18 cellular contexts compared by ENCODE assay signal in the genomic region with DNA sequence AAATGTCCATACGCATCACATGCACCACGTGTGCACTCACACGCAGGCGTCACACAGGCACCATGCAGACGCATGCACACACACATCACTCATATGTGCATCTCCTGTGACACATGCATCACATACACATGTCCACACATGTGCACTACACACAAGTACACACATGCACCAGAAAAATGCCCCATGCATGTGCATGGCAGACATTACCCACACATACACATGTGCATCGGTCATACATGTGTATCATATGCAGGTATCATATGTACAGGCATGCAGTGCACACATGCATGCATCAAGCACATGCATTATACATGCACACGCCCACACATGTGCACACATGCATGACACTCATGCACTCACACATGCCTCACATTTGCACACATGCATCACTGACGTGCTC. TPM values are rescaled to one million over a fixed set of nuclear protein-coding genes. Genes with fewer than 3 reads are reported as not detected.
"Had no signal": no experiment of that assay in that cellular context is flagged by ENCODE, and none has a peak within 500 bp of the region (broad histone marks: within the 10 kb centered on the region; RNA-seq: fewer than 3 reads in every experiment).

No MANE protein-coding gene starts in this region.

- H3K36me3 ChIP-seq: ascending aorta, cardiac muscle cell, gastroesophageal sphincter, ovary, thyroid gland had no signal

- H3K27me3 ChIP-seq: ascending aorta, cardiac muscle cell, dorsolateral prefrontal cortex, ovary, thyroid gland had no signal

- H3K4me1 Mint-ChIP-seq: activated CD4-positive, alpha-beta T cell treated with anti-CD3 and anti-CD28 coated beads, Interleukin-2, amount 10 ng/mL, durations not matched to agents 24 days and 14 days; activated naive CD4-positive, alpha-beta T cell treated with anti-CD3 and anti-CD28 coated beads, Interleukin-2, amount 10 ng/mL, durations not matched to agents 7 days and 5 days; activated T-helper 17 cell treated with anti-CD3 and anti-CD28 coated beads, Interleukin-2, amount 50 U/mL, for 72 hours; naive thymus-derived CD4-positive, alpha-beta T cell; stimulated activated memory B cell treated with anti-CD40 and anti-IgM and Interleukin-4, amounts not matched to agents 10 μg/mL and 1 μg/mL and 100 μg/mL, for 72 hours had no signal

- H3K9me3 Mint-ChIP-seq: activated CD4-positive, alpha-beta T cell treated with anti-CD3 and anti-CD28 coated beads, Interleukin-2, amount 10 ng/mL, durations not matched to agents 24 days and 14 days; activated naive CD4-positive, alpha-beta T cell treated with anti-CD3 and anti-CD28 coated beads, Interleukin-2, amount 10 ng/mL, durations not matched to agents 7 days and 5 days; activated T-helper 17 cell treated with anti-CD3 and anti-CD28 coated beads, Interleukin-2, amount 50 U/mL, for 72 hours; stimulated activated memory B cell treated with anti-CD40 and anti-IgM and Interleukin-4, amounts not matched to agents 10 μg/mL and 1 μg/mL and 100 μg/mL, for 72 hours; T-helper 2 cell treated with Interferon-gamma antibody and Interleukin-4, amounts not matched to agents 5 μg/mL and 100 μg/mL, for 36 hours had no signal

- H3K27ac ChIP-seq: cardiac muscle cell, dorsolateral prefrontal cortex, gastroesophageal sphincter, ovary, thyroid gland had no signal

- H3K36me3 Mint-ChIP-seq: activated naive CD4-positive, alpha-beta T cell treated with anti-CD3 and anti-CD28 coated beads, Interleukin-2, amount 10 ng/mL, durations not matched to agents 7 days and 5 days; naive thymus-derived CD4-positive, alpha-beta T cell; stimulated activated memory B cell treated with anti-CD40 and anti-IgM and Interleukin-4, amounts not matched to agents 10 μg/mL and 1 μg/mL and 100 μg/mL, for 72 hours had no signal

- H3K27ac Mint-ChIP-seq: activated CD4-positive, alpha-beta T cell treated with anti-CD3 and anti-CD28 coated beads, Interleukin-2, amount 10 ng/mL, durations not matched to agents 24 days and 14 days; activated naive CD4-positive, alpha-beta T cell treated with anti-CD3 and anti-CD28 coated beads, Interleukin-2, amount 10 ng/mL, durations not matched to agents 7 days and 5 days; activated T-helper 17 cell treated with anti-CD3 and anti-CD28 coated beads, Interleukin-2, amount 50 U/mL, for 72 hours; naive thymus-derived CD4-positive, alpha-beta T cell; stimulated activated memory B cell treated with anti-CD40 and anti-IgM and Interleukin-4, amounts not matched to agents 10 μg/mL and 1 μg/mL and 100 μg/mL, for 72 hours; T-helper 2 cell treated with Interferon-gamma antibody and Interleukin-4, amounts not matched to agents 5 μg/mL and 100 μg/mL, for 36 hours had no signal

- H3K27me3 Mint-ChIP-seq: activated CD4-positive, alpha-beta T cell treated with anti-CD3 and anti-CD28 coated beads, Interleukin-2, amount 10 ng/mL, durations not matched to agents 24 days and 14 days; activated naive CD4-positive, alpha-beta T cell treated with anti-CD3 and anti-CD28 coated beads, Interleukin-2, amount 10 ng/mL, durations not matched to agents 7 days and 5 days had no signal

- ATAC-seq: activated T-helper 17 cell treated with anti-CD3 and anti-CD28 coated beads, Interleukin-2, amount 50 U/mL, for 72 hours; left lobe of liver; mucosa of descending colon; naive thymus-derived CD4-positive, alpha-beta T cell; stimulated activated memory B cell treated with anti-CD40 and anti-IgM and Interleukin-4, amounts not matched to agents 10 μg/mL and 1 μg/mL and 100 μg/mL, for 72 hours had no signal

- H3K9me3 ChIP-seq: ascending aorta, gastroesophageal sphincter, mucosa of descending colon, ovary, thyroid gland had no signal

- H3K4me3 ChIP-seq: ascending aorta, cardiac muscle cell, gastroesophageal sphincter, mucosa of descending colon, ovary, thyroid gland had no signal

- DNase-seq: activated CD4-positive, alpha-beta T cell treated with anti-CD3 and anti-CD28 coated beads, Interleukin-2, amount 10 ng/mL, durations not matched to agents 24 days and 14 days; activated CD4-positive, CD25-positive, alpha-beta regulatory T cell; activated naive CD4-positive, alpha-beta T cell treated with anti-CD3 and anti-CD28 coated beads, Interleukin-2, amount 10 ng/mL, durations not matched to agents 7 days and 5 days; islet precursor cell; naive thymus-derived CD4-positive, alpha-beta T cell; stimulated activated CD4-positive, alpha-beta T cell treated with anti-CD3 and anti-CD28 coated beads, Interleukin-12 subunit alpha, Interleukin-12 subunit beta, amount 100 ng/mL, for 4 hours; thyroid gland had no signal

- H3K4me3 Mint-ChIP-seq: activated CD4-positive, alpha-beta T cell treated with anti-CD3 and anti-CD28 coated beads, Interleukin-2, amount 10 ng/mL, durations not matched to agents 24 days and 14 days; activated naive CD4-positive, alpha-beta T cell treated with anti-CD3 and anti-CD28 coated beads, Interleukin-2, amount 10 ng/mL, durations not matched to agents 7 days and 5 days; activated T-helper 17 cell treated with anti-CD3 and anti-CD28 coated beads, Interleukin-2, amount 50 U/mL, for 72 hours; naive thymus-derived CD4-positive, alpha-beta T cell; stimulated activated memory B cell treated with anti-CD40 and anti-IgM and Interleukin-4, amounts not matched to agents 10 μg/mL and 1 μg/mL and 100 μg/mL, for 72 hours; T-helper 2 cell treated with Interferon-gamma antibody and Interleukin-4, amounts not matched to agents 5 μg/mL and 100 μg/mL, for 36 hours had no signal

RNA-seq across cellular contexts. Expression of a gene that starts 26.1 kb away (rescaled TPM):
- total RNA-seq: activated CD4-positive, alpha-beta T cell treated with anti-CD3 and anti-CD28 coated beads, Interleukin-2, amount 10 ng/mL, durations not matched to agents 24 days and 14 days; activated CD8-positive, alpha-beta memory T cell treated with anti-CD3 and anti-CD28 coated beads for 36 hours; activated T-helper 17 cell treated with anti-CD3 and anti-CD28 coated beads, Interleukin-2, amount 50 U/mL, for 72 hours; naive thymus-derived CD4-positive, alpha-beta T cell had no signal
- polyA plus RNA-seq: naive thymus-derived CD4-positive, alpha-beta T cell had no signal
